ENCODE assay signal across 1 cellular context in the genomic region with DNA sequence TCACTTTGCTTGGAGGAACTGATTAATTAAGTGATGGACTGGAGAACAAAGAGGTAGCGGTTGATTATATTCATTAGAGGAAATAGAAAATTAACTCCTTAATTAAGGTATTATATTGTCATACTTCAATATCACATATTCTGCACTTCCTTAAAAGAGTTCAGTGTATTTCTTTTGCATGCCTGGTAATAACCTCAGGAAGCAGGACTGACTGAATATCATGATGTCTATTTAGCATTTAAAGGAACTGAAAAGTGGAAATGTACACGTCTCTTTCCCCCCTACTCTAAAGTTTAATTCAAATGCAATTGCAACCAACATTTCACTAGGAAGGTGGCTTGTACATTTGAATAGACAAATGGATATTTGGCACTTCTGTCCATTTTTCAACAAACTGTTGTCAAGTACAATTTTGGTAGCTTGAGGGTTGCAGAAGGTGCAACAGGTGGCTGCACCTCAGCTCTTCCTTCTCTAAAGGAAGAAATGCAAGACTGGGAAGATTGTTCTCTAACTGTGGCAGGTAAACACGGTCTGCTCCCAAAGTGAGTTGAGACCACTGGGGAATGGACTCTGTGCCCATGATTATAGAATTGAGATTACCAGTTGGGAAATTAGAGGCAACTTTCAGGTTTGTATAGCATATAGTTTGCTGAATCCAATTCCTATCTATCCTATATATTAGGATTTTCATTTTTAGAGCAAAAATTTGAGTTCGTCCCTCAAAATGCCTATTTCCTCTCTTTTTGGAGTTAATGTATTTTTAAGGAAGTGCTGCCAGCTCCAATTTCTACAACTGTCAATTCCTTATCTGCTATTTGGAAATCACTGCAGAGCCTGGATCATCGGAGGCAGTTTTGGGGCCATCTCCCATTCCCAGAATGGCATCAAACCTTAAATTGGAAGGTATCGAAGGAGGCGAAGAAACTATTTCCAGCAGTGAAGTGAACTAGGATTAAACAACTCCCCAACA.
TF ChIP-seq lines count a peak whose summit lies in the region.

No MANE protein-coding gene starts in this region.

TF ChIP-seq in H1, 55 proteins besides CTCF, POLR2A, EP300 and RAD21:
- TF ChIP-seq GTF2F1 (IDR thresholded peaks at IDR 0.05; ENCODE audit: borderline replicate concordance, low read depth, low read length), result no peak
